ENCODE assay signal across 1 cellular context in the genomic region with DNA sequence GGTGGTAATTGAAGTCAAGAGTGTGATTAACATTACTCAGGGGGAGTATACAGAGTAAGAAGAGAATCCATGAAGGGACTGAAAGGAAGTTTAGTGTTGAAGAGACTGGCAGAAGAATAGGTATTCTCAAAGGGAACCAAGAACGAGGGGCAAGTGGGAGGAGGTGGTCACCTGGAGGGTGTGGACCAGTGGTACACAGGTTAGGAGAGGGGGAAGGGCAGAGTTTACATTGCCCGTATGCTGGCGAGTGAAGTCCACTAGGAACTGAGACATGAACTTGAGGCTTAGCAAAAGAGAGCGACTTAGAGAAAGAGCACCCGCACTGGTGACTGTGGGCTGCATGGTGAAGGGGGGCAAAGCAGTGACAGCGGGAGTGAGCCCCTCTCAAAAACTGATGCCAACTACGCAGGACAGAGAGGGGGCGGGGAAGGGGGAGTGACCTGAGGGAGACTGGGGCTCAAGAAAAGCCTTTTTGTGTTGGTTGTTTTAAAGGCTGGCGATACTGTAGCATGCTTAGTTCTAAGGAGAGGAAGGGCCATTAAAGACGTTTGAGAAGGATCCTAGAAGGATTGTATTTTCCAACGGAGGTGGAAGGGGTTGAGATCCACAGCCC.
TF ChIP-seq lines count a peak whose summit lies in the region.

No MANE protein-coding gene starts in this region.

TF ChIP-seq in GM23338, 12 proteins besides CTCF, POLR2A, EP300 and RAD21 (continued from another document):
- TF ChIP-seq, protein P1, sequence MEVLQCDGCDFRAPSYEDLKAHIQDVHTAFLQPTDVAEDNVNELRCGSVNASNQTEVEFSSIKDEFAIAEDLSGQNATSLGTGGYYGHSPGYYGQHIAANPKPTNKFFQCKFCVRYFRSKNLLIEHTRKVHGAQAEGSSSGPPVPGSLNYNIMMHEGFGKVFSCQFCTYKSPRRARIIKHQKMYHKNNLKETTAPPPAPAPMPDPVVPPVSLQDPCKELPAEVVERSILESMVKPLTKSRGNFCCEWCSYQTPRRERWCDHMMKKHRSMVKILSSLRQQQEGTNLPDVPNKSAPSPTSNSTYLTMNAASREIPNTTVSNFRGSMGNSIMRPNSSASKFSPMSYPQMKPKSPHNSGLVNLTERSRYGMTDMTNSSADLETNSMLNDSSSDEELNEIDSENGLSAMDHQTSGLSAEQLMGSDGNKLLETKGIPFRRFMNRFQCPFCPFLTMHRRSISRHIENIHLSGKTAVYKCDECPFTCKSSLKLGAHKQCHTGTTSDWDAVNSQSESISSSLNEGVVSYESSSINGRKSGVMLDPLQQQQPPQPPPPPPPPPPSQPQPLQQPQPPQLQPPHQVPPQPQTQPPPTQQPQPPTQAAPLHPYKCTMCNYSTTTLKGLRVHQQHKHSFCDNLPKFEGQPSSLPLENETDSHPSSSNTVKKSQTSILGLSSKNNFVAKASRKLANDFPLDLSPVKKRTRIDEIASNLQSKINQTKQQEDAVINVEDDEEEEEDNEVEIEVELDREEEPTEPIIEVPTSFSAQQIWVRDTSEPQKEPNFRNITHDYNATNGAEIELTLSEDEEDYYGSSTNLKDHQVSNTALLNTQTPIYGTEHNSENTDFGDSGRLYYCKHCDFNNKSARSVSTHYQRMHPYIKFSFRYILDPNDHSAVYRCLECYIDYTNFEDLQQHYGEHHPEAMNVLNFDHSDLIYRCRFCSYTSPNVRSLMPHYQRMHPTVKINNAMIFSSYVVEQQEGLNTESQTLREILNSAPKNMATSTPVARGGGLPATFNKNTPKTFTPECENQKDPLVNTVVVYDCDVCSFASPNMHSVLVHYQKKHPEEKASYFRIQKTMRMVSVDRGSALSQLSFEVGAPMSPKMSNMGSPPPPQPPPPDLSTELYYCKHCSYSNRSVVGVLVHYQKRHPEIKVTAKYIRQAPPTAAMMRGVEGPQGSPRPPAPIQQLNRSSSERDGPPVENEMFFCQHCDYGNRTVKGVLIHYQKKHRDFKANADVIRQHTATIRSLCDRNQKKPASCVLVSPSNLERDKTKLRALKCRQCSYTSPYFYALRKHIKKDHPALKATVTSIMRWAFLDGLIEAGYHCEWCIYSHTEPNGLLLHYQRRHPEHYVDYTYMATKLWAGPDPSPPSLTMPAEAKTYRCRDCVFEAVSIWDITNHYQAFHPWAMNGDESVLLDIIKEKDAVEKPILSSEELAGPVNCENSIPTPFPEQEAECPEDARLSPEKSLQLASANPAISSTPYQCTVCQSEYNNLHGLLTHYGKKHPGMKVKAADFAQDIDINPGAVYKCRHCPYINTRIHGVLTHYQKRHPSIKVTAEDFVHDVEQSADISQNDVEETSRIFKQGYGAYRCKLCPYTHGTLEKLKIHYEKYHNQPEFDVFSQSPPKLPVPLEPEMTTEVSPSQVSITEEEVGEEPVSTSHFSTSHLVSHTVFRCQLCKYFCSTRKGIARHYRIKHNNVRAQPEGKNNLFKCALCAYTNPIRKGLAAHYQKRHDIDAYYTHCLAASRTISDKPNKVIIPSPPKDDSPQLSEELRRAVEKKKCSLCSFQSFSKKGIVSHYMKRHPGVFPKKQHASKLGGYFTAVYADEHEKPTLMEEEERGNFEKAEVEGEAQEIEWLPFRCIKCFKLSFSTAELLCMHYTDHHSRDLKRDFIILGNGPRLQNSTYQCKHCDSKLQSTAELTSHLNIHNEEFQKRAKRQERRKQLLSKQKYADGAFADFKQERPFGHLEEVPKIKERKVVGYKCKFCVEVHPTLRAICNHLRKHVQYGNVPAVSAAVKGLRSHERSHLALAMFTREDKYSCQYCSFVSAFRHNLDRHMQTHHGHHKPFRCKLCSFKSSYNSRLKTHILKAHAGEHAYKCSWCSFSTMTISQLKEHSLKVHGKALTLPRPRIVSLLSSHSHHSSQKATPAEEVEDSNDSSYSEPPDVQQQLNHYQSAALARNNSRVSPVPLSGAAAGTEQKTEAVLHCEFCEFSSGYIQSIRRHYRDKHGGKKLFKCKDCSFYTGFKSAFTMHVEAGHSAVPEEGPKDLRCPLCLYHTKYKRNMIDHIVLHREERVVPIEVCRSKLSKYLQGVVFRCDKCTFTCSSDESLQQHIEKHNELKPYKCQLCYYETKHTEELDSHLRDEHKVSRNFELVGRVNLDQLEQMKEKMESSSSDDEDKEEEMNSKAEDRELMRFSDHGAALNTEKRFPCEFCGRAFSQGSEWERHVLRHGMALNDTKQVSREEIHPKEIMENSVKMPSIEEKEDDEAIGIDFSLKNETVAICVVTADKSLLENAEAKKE (CRISPR knock-in tag; IDR thresholded peaks at IDR 0.05): no peak
- TF ChIP-seq, protein P2, sequence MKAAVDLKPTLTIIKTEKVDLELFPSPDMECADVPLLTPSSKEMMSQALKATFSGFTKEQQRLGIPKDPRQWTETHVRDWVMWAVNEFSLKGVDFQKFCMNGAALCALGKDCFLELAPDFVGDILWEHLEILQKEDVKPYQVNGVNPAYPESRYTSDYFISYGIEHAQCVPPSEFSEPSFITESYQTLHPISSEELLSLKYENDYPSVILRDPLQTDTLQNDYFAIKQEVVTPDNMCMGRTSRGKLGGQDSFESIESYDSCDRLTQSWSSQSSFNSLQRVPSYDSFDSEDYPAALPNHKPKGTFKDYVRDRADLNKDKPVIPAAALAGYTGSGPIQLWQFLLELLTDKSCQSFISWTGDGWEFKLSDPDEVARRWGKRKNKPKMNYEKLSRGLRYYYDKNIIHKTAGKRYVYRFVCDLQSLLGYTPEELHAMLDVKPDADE (IDR thresholded peaks at IDR 0.05): no peak
- no peak for TF ChIP-seq EZH2phosphoT487 (IDR thresholded peaks at IDR 0.05; ENCODE audit: unreplicated experiment)
